Comparison of ENCODE assay signal across 8 cellular contexts in the genomic region with DNA sequence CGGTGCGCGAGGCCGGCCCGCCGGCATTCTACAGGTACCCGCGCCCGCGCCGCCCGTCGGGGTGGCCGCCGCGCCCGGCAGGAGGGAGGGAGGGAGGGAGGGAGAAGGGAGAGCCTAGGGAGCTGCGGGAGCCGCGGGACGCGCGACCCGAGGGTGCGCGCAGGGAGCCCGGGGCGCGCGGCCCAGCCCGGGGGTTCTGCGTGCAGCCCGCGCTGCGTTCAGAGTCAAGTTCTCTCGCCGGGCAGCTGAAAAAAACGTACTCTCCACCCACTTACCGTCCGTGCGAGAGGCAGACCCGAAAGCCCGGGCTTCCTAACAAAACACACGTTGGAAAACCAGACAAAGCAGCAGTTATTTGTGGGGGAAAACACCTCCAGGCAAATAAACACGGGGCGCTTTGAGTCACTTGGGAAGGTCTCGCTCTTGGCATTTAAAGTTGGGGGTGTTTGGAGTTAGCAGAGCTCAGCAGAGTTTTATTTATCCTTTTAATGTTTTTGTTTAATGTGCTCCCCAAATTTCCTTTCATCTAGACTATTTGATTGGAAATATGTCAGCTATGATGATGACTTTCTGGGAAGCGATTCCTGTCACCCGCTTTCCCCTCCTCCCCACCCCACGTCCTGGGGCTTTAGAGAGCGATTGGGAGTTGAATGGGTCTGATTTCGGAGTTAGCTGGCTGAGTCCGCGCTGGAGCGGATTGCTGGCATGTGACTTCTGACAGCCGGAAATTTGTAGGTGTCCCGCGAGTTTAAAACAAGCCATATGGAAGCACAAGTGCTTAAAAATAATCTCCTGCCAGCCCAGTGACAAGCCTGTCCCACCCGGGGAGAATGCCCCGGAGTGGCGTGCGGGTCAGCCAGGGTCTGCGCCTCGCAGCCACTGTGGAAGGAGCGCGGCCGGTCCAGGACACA. TPM values are rescaled to one million over a fixed set of nuclear protein-coding genes. Genes with fewer than 3 reads are reported as not detected.
DNase-seq lines count a peak whose midpoint lies in the region; ATAC-seq and TF ChIP-seq lines count a peak whose summit lies in the region.

No MANE protein-coding gene starts in this region.

- intact Hi-C loops in natural killer cell (cut with micrococcal nuclease): no loop called here

- H3K9me3 Mint-ChIP-seq in natural killer cell: no peaks in the 10 kb centered on the region

- H3K27me3 ChIP-seq in endocrine pancreas (ENCODE audit: control insufficient read depth, insufficient read depth, low read length): no peaks in the 10 kb centered on the region

- no peaks in the 10 kb centered on the region for H3K36me3 ChIP-seq in endocrine pancreas (ENCODE audit: control insufficient read depth, insufficient read depth, low read length)

- ATAC-seq in HG03342 (IDR thresholded peaks at IDR 0.05; ENCODE audit: unreplicated experiment): peak; percentile 23
- ATAC-seq in natural killer cell: no peak
- ATAC-seq in GM18867 (IDR thresholded peaks at IDR 0.05; ENCODE audit: unreplicated experiment): no peak
- ATAC-seq in GM19397 (IDR thresholded peaks at IDR 0.05; ENCODE audit: unreplicated experiment): no peak

- peak overlapping the region; percentile 31 for H3K4me3 Mint-ChIP-seq in natural killer cell

- no peak overlapping the region for H3K27ac Mint-ChIP-seq in natural killer cell

- peak overlapping the region; percentile 33 for H3K9ac ChIP-seq in endocrine pancreas (ENCODE audit: control insufficient read depth, insufficient read depth, low read length)

- no peaks in the 10 kb centered on the region for H3K4me1 ChIP-seq in endocrine pancreas (ENCODE audit: control insufficient read depth, insufficient read depth, low read length)

- peak overlapping the region; percentile 77 for H3K4me3 ChIP-seq in endocrine pancreas (ENCODE audit: control insufficient read depth, insufficient read depth, low read length)

- H3K4me1 Mint-ChIP-seq in natural killer cell: peaks cover 0 to 8% of the 10 kb centered on the region in 2 donors

- TF ChIP-seq CTCF in natural killer cell (IDR thresholded peaks at IDR 0.05): no peak

- no peaks in the 10 kb centered on the region for H3K36me3 Mint-ChIP-seq in natural killer cell

- DNase-seq in AG20443 (ENCODE audit: low spot score): peak; percentile 40
- no peak for DNase-seq in natural killer cell
- DNase-seq in DMS153 (lab: John Stamatoyannopoulos, UW): no peak
- no peak for DNase-seq in amygdala (lab: John Stamatoyannopoulos, UW)

- H3K9me3 ChIP-seq in endocrine pancreas (ENCODE audit: control insufficient read depth, low read length): no peaks in the 10 kb centered on the region

- peaks cover 36 to 60% of the 10 kb centered on the region in 2 donors for H3K27me3 Mint-ChIP-seq in natural killer cell (ENCODE audit: low read depth in 2 of 2)

RNA-seq across cellular contexts. Expression of a gene that starts 1.1 kb away (rescaled TPM):
- total RNA-seq in natural killer cell: under 1 TPM; 0.11 to 0.64 (median 0.60) TPM
